In genomic region chr3:134237454-134238145, GRCh38 we compare ENCODE assay signal across 14 cellular contexts. TPM values are rescaled to one million over a fixed set of nuclear protein-coding genes. Genes with fewer than 3 reads are reported as not detected.
A peak's percentile ranks its signal among the peaks of the same experiment; 100 is the strongest.
DNase-seq lines count a peak whose midpoint lies in the region; ATAC-seq, FAIRE-seq and TF ChIP-seq lines count a peak whose summit lies in the region.
"Had no signal": no experiment of that assay in that cellular context is flagged by ENCODE, and none has a peak within 500 bp of the region (broad histone marks: within the 10 kb centered on the region; RNA-seq: fewer than 3 reads in every experiment).

No MANE protein-coding gene starts in this region.

- peak overlapping the region in 7 of 10 donors; percentile 1 to 60 (median 19) for H3K4me3 Mint-ChIP-seq in naive thymus-derived CD4-positive, alpha-beta T cell
- no peak overlapping the region for H3K4me3 Mint-ChIP-seq in CD8-positive, alpha-beta T cell
- H3K4me3 Mint-ChIP-seq: effector memory CD8-positive, alpha-beta T cell; nephron progenitor cell had no signal

- intact Hi-C loops in naive thymus-derived CD4-positive, alpha-beta T cell (cut with micrococcal nuclease) = no loop called here
- intact Hi-C loops in CD8-positive, alpha-beta T cell (cut with DNase I, micrococcal nuclease) = loop anchor here in 1 of 2 experiments (2.0 kb wide), 1 partner anchor 19 kb away; no protein-coding TSS in a partner anchor

- FAIRE-seq in urothelium cell line (lab: Jason Lieb, UNC) = no peak

- peaks cover 0 to 7% (median 0%) of the 10 kb centered on the region in 5 donors for H3K36me3 Mint-ChIP-seq in naive thymus-derived CD4-positive, alpha-beta T cell
- peaks cover 2% of the 10 kb centered on the region for H3K36me3 Mint-ChIP-seq in CD8-positive, alpha-beta T cell

- no peaks in the 10 kb centered on the region for H3K9me3 ChIP-seq in HEK293 (ENCODE audit: control insufficient read depth, insufficient read depth, low read depth, low read length)
- no peaks in the 10 kb centered on the region for H3K9me3 ChIP-seq in naive thymus-derived CD4-positive, alpha-beta T cell (ENCODE audit: control insufficient read depth in 2 of 3, low read length in 3 of 3)
- H3K9me3 ChIP-seq in CD8-positive, alpha-beta T cell (ENCODE audit: low read length) = no peaks in the 10 kb centered on the region

- DNase-seq in AG08395 (ENCODE audit: low spot score) (peak; percentile 25), coronary artery (ENCODE audit: low spot score) (no peak), urothelium cell line (ENCODE audit: low spot score) (no peak), GM10248 (ENCODE audit: extremely low spot score) (no peak)
- DNase-seq in naive thymus-derived CD4-positive, alpha-beta T cell = no peak
- no peak for DNase-seq in effector CD8-positive, alpha-beta T cell (lab: John Stamatoyannopoulos, UW)
- DNase-seq in CD8-positive, alpha-beta T cell = no peak
- DNase-seq: activated CD4-positive, alpha-beta T cell treated with anti-CD3 and anti-CD28 coated beads for 48 hours; effector memory CD8-positive, alpha-beta T cell; NCI-H187 treated with DMSO at 0.1 percent for 48 hours; nephron progenitor cell; stimulated activated CD4-positive, alpha-beta T cell treated with anti-CD3 and anti-CD28 coated beads, Interleukin-4, amount 100 ng/mL, for 1 hour had no signal

- H3K9me3 Mint-ChIP-seq in naive thymus-derived CD4-positive, alpha-beta T cell = no peaks in the 10 kb centered on the region
- no peaks in the 10 kb centered on the region for H3K9me3 Mint-ChIP-seq in CD8-positive, alpha-beta T cell
- H3K9me3 Mint-ChIP-seq: effector memory CD8-positive, alpha-beta T cell had no signal

- TF ChIP-seq CTCF in HEK293 (tag by site-specific recombination; IDR thresholded peaks at IDR 0.05) = no peak
- no peak for TF ChIP-seq CTCF in coronary artery (IDR thresholded peaks at IDR 0.05)
- TF ChIP-seq CTCF in GM10248 (IDR thresholded peaks at IDR 0.05; ENCODE audit: control extremely low read depth, extremely low read depth, low read depth, missing control alignments) = no peak
- no peak for TF ChIP-seq CTCF in CD8-positive, alpha-beta T cell (IDR thresholded peaks at IDR 0.05)

- H3K27ac Mint-ChIP-seq in naive thymus-derived CD4-positive, alpha-beta T cell = peak overlapping the region in 5 of 9 donors; percentile 2 to 28 (median 13)
- no peak overlapping the region for H3K27ac Mint-ChIP-seq in CD8-positive, alpha-beta T cell
- H3K27ac Mint-ChIP-seq: nephron progenitor cell had no signal

- H3K4me1 ChIP-seq in HEK293 (ENCODE audit: control insufficient read depth, insufficient read depth, low read length) = peaks cover 21% of the 10 kb centered on the region
- H3K4me1 ChIP-seq in naive thymus-derived CD4-positive, alpha-beta T cell (ENCODE audit: control insufficient read depth in 2 of 2, insufficient read depth in 2 of 2, low read length in 2 of 2) = peaks cover 12 to 20% of the 10 kb centered on the region in 2 donors
- H3K4me1 ChIP-seq in CD8-positive, alpha-beta T cell (ENCODE audit: insufficient read depth, low read length) = peaks cover 19% of the 10 kb centered on the region

- no peak for ATAC-seq in naive thymus-derived CD4-positive, alpha-beta T cell
- ATAC-seq in CD8-positive, alpha-beta T cell = no peak
- ATAC-seq: effector memory CD8-positive, alpha-beta T cell had no signal

- CTCF ChIA-PET in HEK293 (lab: Yijun Ruan, JAX) = interaction anchor here (2.2 to 3.4 kb wide), 2 partner anchors 13 to 26 kb away, joined by 6 to 13 read pairs; no protein-coding TSS in a partner anchor
- CTCF ChIA-PET in naive thymus-derived CD4-positive, alpha-beta T cell (lab: Charles Lee) = no interaction called here
- CTCF ChIA-PET in GM10248 (lab: Yijun Ruan, JAX) = interaction anchor here (1.0 to 6.0 kb wide), 7 partner anchors 11 to 28 kb away, joined by 3 to 55 read pairs (median 8); partner anchors contain the start of gene RYK
- CTCF ChIA-PET in CD8-positive, alpha-beta T cell (lab: Charles Lee) = interaction anchor here (1.1 to 2.9 kb wide), 4 partner anchors 12 to 236 kb away, joined by 4 to 11 read pairs (median 4); no protein-coding TSS in a partner anchor

- H3K4me3 ChIP-seq in HEK293 (ENCODE audit: low read depth, low read length) = no peak overlapping the region
- H3K4me3 ChIP-seq in coronary artery = no peak overlapping the region
- H3K4me3 ChIP-seq in naive thymus-derived CD4-positive, alpha-beta T cell (ENCODE audit: low read length) = no peak overlapping the region
- no peak overlapping the region for H3K4me3 ChIP-seq in CD8-positive, alpha-beta T cell (ENCODE audit: low read depth, low read length)

- peaks cover 0 to 23% (median 0%) of the 10 kb centered on the region in 5 donors for H3K27me3 Mint-ChIP-seq in naive thymus-derived CD4-positive, alpha-beta T cell
- no peaks in the 10 kb centered on the region for H3K27me3 Mint-ChIP-seq in CD8-positive, alpha-beta T cell (ENCODE audit: low read depth)
- H3K27me3 Mint-ChIP-seq: effector memory CD8-positive, alpha-beta T cell had no signal

- no peaks in the 10 kb centered on the region for H3K27me3 ChIP-seq in naive thymus-derived CD4-positive, alpha-beta T cell (ENCODE audit: control insufficient read depth in 2 of 2, insufficient read depth in 2 of 2, low read length in 2 of 2)
- no peaks in the 10 kb centered on the region for H3K27me3 ChIP-seq in CD8-positive, alpha-beta T cell (ENCODE audit: insufficient read depth, low read length)

- H3K4me1 Mint-ChIP-seq in naive thymus-derived CD4-positive, alpha-beta T cell = peaks cover 16 to 93% (median 80%) of the 10 kb centered on the region in 7 donors
- peaks cover 79% of the 10 kb centered on the region for H3K4me1 Mint-ChIP-seq in CD8-positive, alpha-beta T cell (ENCODE audit: low read depth)

- POLR2A ChIA-PET in HEK293 (lab: Yijun Ruan, JAX) = no interaction called here
- POLR2A ChIA-PET in naive thymus-derived CD4-positive, alpha-beta T cell (lab: Charles Lee) = interaction anchor here (0.6 to 1.0 kb wide), 2 partner anchors 11 to 248 kb away, joined by 3 to 4 read pairs; partner anchors contain the start of genes ANAPC13 and CEP63
- POLR2A ChIA-PET in GM10248 (lab: Yijun Ruan, JAX) = no interaction called here
- POLR2A ChIA-PET in CD8-positive, alpha-beta T cell (lab: Charles Lee) = interaction anchor here (3.2 kb wide), 1 partner anchor 12 kb away, joined by 13 read pairs; the partner anchor contains the start of gene RYK

- H3K36me3 ChIP-seq in HEK293 (ENCODE audit: control insufficient read depth in 2 of 2, insufficient read depth in 1 of 2, low read length in 2 of 2) = no peaks in the 10 kb centered on the region
- H3K36me3 ChIP-seq in naive thymus-derived CD4-positive, alpha-beta T cell (ENCODE audit: control insufficient read depth in 2 of 3, insufficient read depth in 3 of 3, low read length in 3 of 3) = no peaks in the 10 kb centered on the region
- H3K36me3 ChIP-seq in CD8-positive, alpha-beta T cell (ENCODE audit: insufficient read depth, low read length) = no peaks in the 10 kb centered on the region

- H3K27ac ChIP-seq in HEK293 (ENCODE audit: extremely low read depth, low read depth, low read length) (no peak overlapping the region), coronary artery (peak overlapping the region; percentile 31 to 69)
- no peak overlapping the region for H3K27ac ChIP-seq in naive thymus-derived CD4-positive, alpha-beta T cell (ENCODE audit: low read depth, low read length)
- H3K27ac ChIP-seq in CD8-positive, alpha-beta T cell (ENCODE audit: low read depth, low read length) = no peak overlapping the region
- H3K27ac ChIP-seq: C4-2B had no signal

TF ChIP-seq in HEK293, 187 proteins besides CTCF, POLR2A, EP300 and RAD21 (continues in another document):
- peak; percentile 79 for TF ChIP-seq OSR2 (tag by site-specific recombination; IDR thresholded peaks at IDR 0.05)
- TF ChIP-seq, protein P1, sequence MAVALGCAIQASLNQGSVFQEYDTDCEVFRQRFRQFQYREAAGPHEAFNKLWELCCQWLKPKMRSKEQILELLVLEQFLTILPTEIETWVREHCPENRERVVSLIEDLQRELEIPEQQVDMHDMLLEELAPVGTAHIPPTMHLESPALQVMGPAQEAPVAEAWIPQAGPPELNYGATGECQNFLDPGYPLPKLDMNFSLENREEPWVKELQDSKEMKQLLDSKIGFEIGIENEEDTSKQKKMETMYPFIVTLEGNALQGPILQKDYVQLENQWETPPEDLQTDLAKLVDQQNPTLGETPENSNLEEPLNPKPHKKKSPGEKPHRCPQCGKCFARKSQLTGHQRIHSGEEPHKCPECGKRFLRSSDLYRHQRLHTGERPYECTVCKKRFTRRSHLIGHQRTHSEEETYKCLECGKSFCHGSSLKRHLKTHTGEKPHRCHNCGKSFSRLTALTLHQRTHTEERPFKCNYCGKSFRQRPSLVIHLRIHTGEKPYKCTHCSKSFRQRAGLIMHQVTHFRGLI (tag by site-specific recombination; IDR thresholded peaks at IDR 0.05) = no peak
- TF ChIP-seq ZNF621 (tag by site-specific recombination; IDR thresholded peaks at IDR 0.05) = no peak
- no peak for TF ChIP-seq ZNF658 (tag by site-specific recombination; IDR thresholded peaks at IDR 0.05)
- TF ChIP-seq, protein P2, sequence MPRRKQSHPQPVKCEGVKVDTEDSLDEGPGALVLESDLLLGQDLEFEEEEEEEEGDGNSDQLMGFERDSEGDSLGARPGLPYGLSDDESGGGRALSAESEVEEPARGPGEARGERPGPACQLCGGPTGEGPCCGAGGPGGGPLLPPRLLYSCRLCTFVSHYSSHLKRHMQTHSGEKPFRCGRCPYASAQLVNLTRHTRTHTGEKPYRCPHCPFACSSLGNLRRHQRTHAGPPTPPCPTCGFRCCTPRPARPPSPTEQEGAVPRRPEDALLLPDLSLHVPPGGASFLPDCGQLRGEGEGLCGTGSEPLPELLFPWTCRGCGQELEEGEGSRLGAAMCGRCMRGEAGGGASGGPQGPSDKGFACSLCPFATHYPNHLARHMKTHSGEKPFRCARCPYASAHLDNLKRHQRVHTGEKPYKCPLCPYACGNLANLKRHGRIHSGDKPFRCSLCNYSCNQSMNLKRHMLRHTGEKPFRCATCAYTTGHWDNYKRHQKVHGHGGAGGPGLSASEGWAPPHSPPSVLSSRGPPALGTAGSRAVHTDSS (tag by site-specific recombination; IDR thresholded peaks at IDR 0.05) = no peak
- TF ChIP-seq ZNF585B (tag by site-specific recombination; IDR thresholded peaks at IDR 0.05) = no peak
- TF ChIP-seq ZNF175 (tag by site-specific recombination; IDR thresholded peaks at IDR 0.05) = no peak
- TF ChIP-seq, protein P3, sequence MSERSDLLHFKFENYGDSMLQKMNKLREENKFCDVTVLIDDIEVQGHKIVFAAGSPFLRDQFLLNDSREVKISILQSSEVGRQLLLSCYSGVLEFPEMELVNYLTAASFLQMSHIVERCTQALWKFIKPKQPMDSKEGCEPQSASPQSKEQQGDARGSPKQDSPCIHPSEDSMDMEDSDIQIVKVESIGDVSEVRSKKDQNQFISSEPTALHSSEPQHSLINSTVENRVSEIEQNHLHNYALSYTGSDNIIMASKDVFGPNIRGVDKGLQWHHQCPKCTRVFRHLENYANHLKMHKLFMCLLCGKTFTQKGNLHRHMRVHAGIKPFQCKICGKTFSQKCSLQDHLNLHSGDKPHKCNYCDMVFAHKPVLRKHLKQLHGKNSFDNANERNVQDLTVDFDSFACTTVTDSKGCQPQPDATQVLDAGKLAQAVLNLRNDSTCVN (tag by site-specific recombination; optimal IDR thresholded peaks at IDR 0.05) = no peak

RNA-seq across cellular contexts. Expression of gene RYK, which starts 13.1 kb away (rescaled TPM):
- 10 to 100 TPM; 10.7 to 53.5 (median 50.5) TPM for total RNA-seq in naive thymus-derived CD4-positive, alpha-beta T cell
- 10 to 100 TPM in 1 of 2 donors, 1 to 10 TPM in 1; 6.9 to 10.5 TPM for polyA plus RNA-seq in naive thymus-derived CD4-positive, alpha-beta T cell
- total RNA-seq in CD8-positive, alpha-beta T cell = 10 to 100 TPM; 63.6 to 64.7 TPM

Comparison
In these comparisons a context has a peak if more than half of its experiments do, and no peak if none do; other contexts are left out.
1. H3K27ac ChIP-seq: peak in coronary artery (2 of 2); none in HEK293 (single experiment), naive thymus-derived CD4-positive, alpha-beta T cell (single experiment) and CD8-positive, alpha-beta T cell (single experiment).
2. POLR2A ChIA-PET loops: an anchor here in naive thymus-derived CD4-positive, alpha-beta T cell (0.6 to 1.0 kb wide) and CD8-positive, alpha-beta T cell (3.2 kb wide); none called in HEK293 and GM10248.